34 cellular contexts compared by ENCODE assay signal in the genomic region with DNA sequence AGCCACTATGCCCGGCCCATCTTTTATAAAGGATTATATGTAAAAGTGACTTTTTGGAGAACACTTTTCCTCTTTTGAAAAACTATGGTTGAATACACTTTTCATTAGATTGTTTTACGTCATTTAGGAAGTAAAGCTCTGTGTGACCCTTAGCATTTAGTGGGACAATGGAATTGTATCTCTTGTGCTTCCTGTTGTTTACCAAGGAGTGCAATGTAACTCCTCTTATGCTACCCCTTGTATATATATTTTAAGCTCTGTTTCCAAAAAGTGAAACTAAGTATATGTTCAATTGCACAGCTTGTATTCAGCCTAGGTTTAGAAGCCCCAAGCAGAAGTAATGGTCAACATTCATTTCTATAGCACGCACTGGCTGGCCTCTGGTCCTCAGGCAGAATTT.
"Had no signal": no experiment of that assay in that cellular context is flagged by ENCODE, and none has a peak within 500 bp of the region (broad histone marks: within the 10 kb centered on the region; RNA-seq: fewer than 3 reads in every experiment).

No MANE protein-coding gene starts in this region.

- H3K4me3 ChIP-seq: adrenal gland, ascending aorta, body of pancreas, breast epithelium, cardiac muscle cell had no signal

- H3K36me3 ChIP-seq: adrenal gland, ascending aorta, brain microvascular endothelial cell, breast epithelium, cardiac muscle cell had no signal

- DNase-seq: activated effector memory CD4-positive, alpha-beta T cell treated with anti-CD3 and anti-CD28 coated beads, Interleukin-2, amount 50 U/mL, for 16 hours; activated effector memory CD4-positive, alpha-beta T cell treated with Interleukin-2 at 50 U/mL for 16 hours; activated gamma-delta T cell; activated gamma-delta T cell treated with Interleukin-2 at 50 U/mL for 16 hours; activated naive CD4-positive, alpha-beta T cell; activated naive CD4-positive, alpha-beta T cell treated with anti-CD3 and anti-CD28 coated beads for 36 hours; activated naive CD4-positive, alpha-beta T cell treated with anti-CD3 and anti-CD28 coated beads, Interleukin-2, amount 10 ng/mL, durations not matched to agents 7 days and 5 days; activated naive CD4-positive, alpha-beta T cell treated with anti-CD3 and anti-CD28 coated beads, Interleukin-2, amount 50 U/mL, for 16 hours; activated naive CD4-positive, alpha-beta T cell treated with Interleukin-2 at 50 U/mL for 16 hours; activated naive CD8-positive, alpha-beta T cell treated with anti-CD3 and anti-CD28 coated beads for 36 hours; activated naive CD8-positive, alpha-beta T cell treated with anti-CD3 and anti-CD28 coated beads, Interleukin-2, amount 10 ng/mL, durations not matched to agents 7 days and 5 days; activated naive CD8-positive, alpha-beta T cell treated with anti-CD3 and anti-CD28 coated beads, Interleukin-2, amount 50 U/mL, for 24 hours; activated T-cell treated with anti-CD3 and anti-CD28 coated beads, Interleukin-2, amount 50 U/mL, for 1 hour; activated T-cell treated with anti-CD3 and anti-CD28 coated beads, Interleukin-2, amount 50 U/mL, for 24 hours; activated T-cell treated with anti-CD3 and anti-CD28 coated beads, Interleukin-2, amount 50 U/mL, for 4 hours; activated T-cell treated with anti-CD3 and anti-CD28 coated beads, Interleukin-2, amount 50 U/mL, for 48 hours; activated T-cell treated with anti-CD3 and anti-CD28 coated beads, Interleukin-2, amount 50 U/mL, for 72 hours; adrenal gland; amniotic stem cell; amygdala; anterior cingulate cortex; aorta; body of pancreas; brain microvascular endothelial cell; caudate nucleus; central memory CD4-positive, alpha-beta T cell; cerebellar nuclear complex had no signal

- H3K27me3 ChIP-seq: adrenal gland, ascending aorta, body of pancreas, brain microvascular endothelial cell, breast epithelium, cardiac muscle cell had no signal

- H3K4me1 ChIP-seq: adrenal gland, ascending aorta, breast epithelium had no signal

- FAIRE-seq: astrocyte, bronchial epithelial cell had no signal

- H3K9me3 ChIP-seq: ascending aorta, body of pancreas, breast epithelium had no signal

- ATAC-seq: activated naive CD4-positive, alpha-beta T cell treated with anti-CD3 and anti-CD28 coated beads, Interleukin-2, amount 50 U/mL, for 72 hours; activated naive CD8-positive, alpha-beta T cell treated with anti-CD3 and anti-CD28 coated beads, Interleukin-2, amount 50 U/mL, for 24 hours; activated T-cell treated with anti-CD3 and anti-CD28 coated beads, Interleukin-2, amount 50 U/mL, for 4 hours; activated T-cell treated with anti-CD3 and anti-CD28 coated beads, Interleukin-2, amount 50 U/mL, for 72 hours; activated T-helper 17 cell treated with anti-CD3 and anti-CD28 coated beads, Interleukin-2, amount 50 U/mL, for 72 hours; body of pancreas had no signal

- H3K27ac ChIP-seq: adrenal gland, ascending aorta, body of pancreas, brain microvascular endothelial cell, breast epithelium, cardiac muscle cell had no signal
